Comparison of ENCODE assay signal across 17 cellular contexts in the genomic region with DNA sequence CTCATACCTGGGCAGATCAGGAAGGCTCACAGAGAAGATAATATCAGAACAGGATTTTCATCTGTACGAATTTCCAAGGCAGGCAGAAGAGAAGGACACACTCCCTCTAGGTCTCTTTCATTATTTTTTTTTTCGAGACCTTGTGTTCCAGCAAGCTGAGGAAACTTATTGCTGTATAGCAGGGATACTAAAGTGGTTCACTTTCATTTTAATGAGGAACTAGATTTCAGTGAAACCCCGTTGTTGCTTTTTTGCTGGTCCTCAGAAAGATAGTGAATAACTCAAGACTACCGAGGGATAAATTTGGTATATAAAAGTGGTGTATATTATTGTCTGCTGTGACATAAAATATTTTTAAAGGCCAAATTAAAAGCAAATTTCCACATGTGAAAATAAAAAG.
"Had no signal": no experiment of that assay in that cellular context is flagged by ENCODE, and none has a peak within 500 bp of the region (broad histone marks: within the 10 kb centered on the region; RNA-seq: fewer than 3 reads in every experiment).

No MANE protein-coding gene starts in this region.

- H3K9me3 ChIP-seq: heart right ventricle, pancreas had no signal

- H2AFZ ChIP-seq: neural progenitor cell had no signal

- H3K27ac Mint-ChIP-seq: natural killer cell, neural progenitor cell, progenitor cell of endocrine pancreas had no signal

- H3K9me3 Mint-ChIP-seq: neural progenitor cell had no signal

- DNase-seq: effector CD8-positive, alpha-beta T cell; heart right ventricle; hypothalamus; kidney glomerular epithelial cell; mammary epithelial cell; natural killer cell; nucleus accumbens; pancreas; right cardiac atrium; stimulated activated CD4-positive, alpha-beta T cell treated with anti-CD3 and anti-CD28 coated beads, Interleukin-2, amount 100 ng/mL, for 48 hours; stimulated activated naive CD4-positive, alpha-beta T cell treated with Interleukin-2 at 50 U/mL for 16 hours; trophoblast cell had no signal

- H3K27me3 Mint-ChIP-seq: progenitor cell of endocrine pancreas had no signal

- H3K27ac ChIP-seq: coronary artery, neural progenitor cell, pancreas had no signal

- H3K4me3 ChIP-seq: coronary artery, heart right ventricle, neural progenitor cell, pancreas, smooth muscle cell had no signal

- ATAC-seq: esophagus mucosa, heart right ventricle, natural killer cell, pancreas, right cardiac atrium had no signal

- H3K36me3 Mint-ChIP-seq: natural killer cell, neural progenitor cell had no signal

- H3K36me3 ChIP-seq: neural progenitor cell, pancreas had no signal

- H3K27me3 ChIP-seq: heart right ventricle, neural progenitor cell, pancreas had no signal

- H3K9ac ChIP-seq: neural progenitor cell had no signal

- H3K4me3 Mint-ChIP-seq: natural killer cell, neural progenitor cell had no signal

- H3K4me1 Mint-ChIP-seq: natural killer cell had no signal

- H3K4me2 ChIP-seq: neural progenitor cell, smooth muscle cell had no signal
